ENCODE assay signal across 1 cellular context in genomic region chr14:73886449-73887115, GRCh38.
A peak's percentile ranks its signal among the peaks of the same experiment; 100 is the strongest.
TF ChIP-seq lines count a peak whose summit lies in the region.

Gene ZNF410, plus strand, starts transcription at chr14:73886859. Its CDS starts 5,317 bp downstream, at chr14:73892176.

TF ChIP-seq in HepG2, 621 proteins besides CTCF, POLR2A, EP300 and RAD21 (continued from another document and continues in another):
- no peak; the same call in none of the 2 replicates for TF ChIP-seq ZNF503 (CRISPR knock-in tag; IDR thresholded peaks at IDR 0.05)
- no peak for TF ChIP-seq KDM4B (CRISPR knock-in tag; IDR thresholded peaks at IDR 0.05)
- TF ChIP-seq PHF21A (CRISPR knock-in tag; IDR thresholded peaks at IDR 0.05): peak; percentile 96
- peak; percentile 97 for TF ChIP-seq KMT2A (CRISPR knock-in tag; IDR thresholded peaks at IDR 0.05)
- TF ChIP-seq ATF6 (CRISPR knock-in tag; conservative IDR thresholded peaks at IDR 0.05): no peak
- TF ChIP-seq MXD1 (CRISPR knock-in tag; IDR thresholded peaks at IDR 0.05): peak; percentile 94
- TF ChIP-seq SIX4 (CRISPR knock-in tag; IDR thresholded peaks at IDR 0.05): peak; percentile 50; the same call in 1 of the 2 replicates
- peak; percentile 38; the same call in 1 of the 2 replicates for TF ChIP-seq RCOR2 (CRISPR knock-in tag; IDR thresholded peaks at IDR 0.05)
- TF ChIP-seq ZSCAN9 (CRISPR knock-in tag; IDR thresholded peaks at IDR 0.05; ENCODE audit: borderline replicate concordance): peak; percentile 49; the same call in 1 of the 2 replicates
- no peak for TF ChIP-seq ZSCAN30 (CRISPR knock-in tag; IDR thresholded peaks at IDR 0.05)
- 0 out of 2 replicates have a peak, but pooled peaks have one; percentile 34 for TF ChIP-seq TRIM24 (CRISPR knock-in tag; IDR thresholded peaks at IDR 0.05)
- TF ChIP-seq HDAC6 (IDR thresholded peaks at IDR 0.05; ENCODE audit: low read depth, low read length): no peak
- 0 out of 2 replicates have a peak, but pooled peaks have one; percentile 72 for TF ChIP-seq ISL2 (CRISPR knock-in tag; IDR thresholded peaks at IDR 0.05)
- peak; percentile 81 for TF ChIP-seq MED1 (CRISPR knock-in tag; IDR thresholded peaks at IDR 0.05)
- peak; percentile 25; the same call in 1 of the 2 replicates for TF ChIP-seq ZBTB14 (CRISPR knock-in tag; IDR thresholded peaks at IDR 0.05)
- TF ChIP-seq MTA3 (CRISPR knock-in tag; IDR thresholded peaks at IDR 0.05): no peak
- TF ChIP-seq ZNF484 (CRISPR knock-in tag; IDR thresholded peaks at IDR 0.05; ENCODE audit: borderline replicate concordance, low read depth): no peak
- no peak for TF ChIP-seq ZNF780A (CRISPR knock-in tag; IDR thresholded peaks at IDR 0.05)
- peak; percentile 98 for TF ChIP-seq NFATC3 (CRISPR knock-in tag; IDR thresholded peaks at IDR 0.05)
- TF ChIP-seq MXD4 (CRISPR knock-in tag; IDR thresholded peaks at IDR 0.05): peak; percentile 87
- TF ChIP-seq HOXA5 (CRISPR knock-in tag; IDR thresholded peaks at IDR 0.05): peak; percentile 84
- TF ChIP-seq MZF1 (CRISPR knock-in tag; IDR thresholded peaks at IDR 0.05; ENCODE audit: borderline replicate concordance): no peak
- TF ChIP-seq NR2C2 (CRISPR knock-in tag; IDR thresholded peaks at IDR 0.05; ENCODE audit: borderline replicate concordance): peak; percentile 79
- no peak for TF ChIP-seq CSRNP2 (CRISPR knock-in tag; conservative IDR thresholded peaks at IDR 0.05; ENCODE audit: low read depth)
- no peak; the same call in 1 of the 2 replicates for TF ChIP-seq ZNF142 (CRISPR knock-in tag; IDR thresholded peaks at IDR 0.05)
- TF ChIP-seq HOMEZ (CRISPR knock-in tag; IDR thresholded peaks at IDR 0.05; ENCODE audit: low read depth): peak; percentile 65; the same call in 1 of the 2 replicates
- no peak; the same call in 1 of the 2 replicates for TF ChIP-seq CBX5 (CRISPR knock-in tag; IDR thresholded peaks at IDR 0.05; ENCODE audit: borderline replicate concordance)
- no peak; the same call in 1 of the 2 replicates for TF ChIP-seq HINFP (CRISPR knock-in tag; IDR thresholded peaks at IDR 0.05; ENCODE audit: low read depth)
- 0 out of 2 replicates have a peak, but pooled peaks have one; percentile 50 for TF ChIP-seq GTF3A (CRISPR knock-in tag; conservative IDR thresholded peaks at IDR 0.05)
- peak; percentile 83; the same call in 1 of the 2 replicates for TF ChIP-seq ZNF280B (CRISPR knock-in tag; IDR thresholded peaks at IDR 0.05; ENCODE audit: borderline replicate concordance)
- peak; percentile 97 for TF ChIP-seq ZFY (CRISPR knock-in tag; IDR thresholded peaks at IDR 0.05)
- no peak for TF ChIP-seq CHCHD3 (CRISPR knock-in tag; IDR thresholded peaks at IDR 0.05)
- TF ChIP-seq ZBTB1 (CRISPR knock-in tag; IDR thresholded peaks at IDR 0.05; ENCODE audit: borderline replicate concordance): no peak
- TF ChIP-seq PBX2 (CRISPR knock-in tag; IDR thresholded peaks at IDR 0.05): no peak
- no peak for TF ChIP-seq ZNF567 (CRISPR knock-in tag; IDR thresholded peaks at IDR 0.05; ENCODE audit: borderline replicate concordance)
- TF ChIP-seq ATF5 (CRISPR knock-in tag; IDR thresholded peaks at IDR 0.05; ENCODE audit: low read depth): no peak
